ENCODE assay signal across 25 cellular contexts in the genomic region with DNA sequence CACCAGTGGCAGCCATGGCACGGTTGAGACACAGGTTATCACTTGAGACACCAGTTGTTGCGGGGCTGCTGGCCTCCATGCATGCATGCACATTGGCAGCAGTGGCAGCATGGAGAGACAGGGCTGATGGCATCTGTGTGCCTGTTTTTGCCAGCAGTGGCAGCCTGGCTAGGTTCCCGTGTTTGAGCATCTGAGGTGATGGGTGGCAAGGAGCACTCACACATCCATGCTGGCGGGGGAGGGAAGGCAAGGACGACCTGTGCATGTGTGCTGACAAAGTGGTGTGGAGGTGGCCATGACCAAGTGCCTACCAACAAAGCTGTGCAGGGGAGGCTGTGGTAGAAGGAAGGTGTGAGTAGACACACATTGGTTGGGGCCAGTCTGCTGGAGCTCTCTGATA.
"Had no signal": no experiment of that assay in that cellular context is flagged by ENCODE, and none has a peak within 500 bp of the region (broad histone marks: within the 10 kb centered on the region; RNA-seq: fewer than 3 reads in every experiment).

No MANE protein-coding gene starts in this region.

- H3K9me3 ChIP-seq: esophagus squamous epithelium, gastroesophageal sphincter, pancreas, psoas muscle, right lobe of liver, testis had no signal

- H3K4me2 ChIP-seq: hepatocyte, neural progenitor cell had no signal

- H3K36me3 ChIP-seq: esophagus squamous epithelium, gastroesophageal sphincter, neural progenitor cell, pancreas, right lobe of liver, spleen, tibial nerve had no signal

- H3K4me3 ChIP-seq: esophagus squamous epithelium, gastroesophageal sphincter, hepatocyte, lung, neural progenitor cell, pancreas, psoas muscle, right lobe of liver, spleen, testis, tibial nerve had no signal

- H3K27ac ChIP-seq: esophagus squamous epithelium, gastroesophageal sphincter, hepatocyte, neural progenitor cell, pancreas, psoas muscle, right lobe of liver, spleen, testis, tibial nerve had no signal

- FAIRE-seq: colon, pancreas had no signal

- H3K79me2 ChIP-seq: hepatocyte had no signal

- H2AFZ ChIP-seq: hepatocyte, neural progenitor cell had no signal

- DNase-seq: esophagus squamous epithelium; foreskin fibroblast; glutamatergic neuron; left colon; left ventricle myocardium superior; mesenchymal stem cell; midbrain; occipital lobe; psoas muscle; retina; spleen; stimulated activated CD4-positive, alpha-beta T cell treated with anti-CD3 and anti-CD28 coated beads, Interleukin-15, amount 100 ng/mL, for 24 hours; stimulated activated CD4-positive, alpha-beta T cell treated with anti-CD3 and anti-CD28 coated beads, Interleukin-2, amount 100 ng/mL, for 24 hours; stimulated activated CD4-positive, alpha-beta T cell treated with anti-CD3 and anti-CD28 coated beads, Interleukin-4, amount 100 ng/mL, for 4 hours; stimulated activated naive B cell treated with anti-CD40 and anti-IgM and Interleukin-4, amounts not matched to agents 10 μg/mL and 1 μg/mL and 100 μg/mL, for 72 hours; stimulated activated naive CD8-positive, alpha-beta T cell treated with anti-CD3 and anti-CD28 coated beads, Interleukin-15, amount 100 ng/mL, for 72 hours; testis had no signal

- ATAC-seq: left colon; left ventricle myocardium superior; pancreas; psoas muscle; stimulated activated naive CD8-positive, alpha-beta T cell treated with anti-CD3 and anti-CD28 coated beads, Interleukin-15, amount 100 ng/mL, for 72 hours had no signal

- H3K4me1 ChIP-seq: esophagus squamous epithelium, gastroesophageal sphincter, neural progenitor cell, pancreas, psoas muscle, right lobe of liver, spleen, testis, tibial nerve had no signal

- H3K27me3 ChIP-seq: esophagus squamous epithelium, gastroesophageal sphincter, hepatocyte, neural progenitor cell, pancreas, right lobe of liver, spleen, testis, tibial nerve had no signal

- H3K9ac ChIP-seq: neural progenitor cell had no signal
